Comparison of ENCODE assay signal across 1 cellular context in the genomic region with DNA sequence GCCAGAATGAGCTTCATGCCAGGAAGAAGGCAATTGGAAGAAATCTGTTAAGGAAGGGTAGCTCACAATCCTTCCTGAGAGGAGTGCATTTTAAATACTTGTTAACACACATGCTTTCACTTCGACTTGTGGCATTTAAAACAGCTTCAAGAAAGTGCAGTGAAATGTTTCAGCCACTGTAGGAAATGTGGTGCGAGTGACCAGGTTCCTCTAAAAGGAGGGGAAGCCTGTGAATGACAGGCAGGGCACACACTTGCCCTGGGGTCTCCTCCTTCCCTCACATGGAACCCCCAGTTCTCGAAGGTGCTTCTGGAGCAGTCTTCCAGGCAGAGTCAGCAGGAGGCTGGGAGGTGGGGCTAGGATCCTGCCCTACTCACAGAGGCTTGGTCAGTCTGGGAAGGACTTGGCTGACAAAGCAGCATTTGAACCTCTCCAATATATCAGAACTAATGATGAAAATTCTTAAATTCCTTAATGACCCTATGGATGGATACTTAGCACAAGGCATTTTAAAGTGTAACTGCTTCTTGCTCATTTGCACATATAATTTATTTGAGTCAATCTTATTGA.
TF ChIP-seq lines count a peak whose summit lies in the region.

No MANE protein-coding gene starts in this region.

TF ChIP-seq in H1, 55 proteins besides CTCF, POLR2A, EP300 and RAD21:
- TF ChIP-seq CEBPB (IDR thresholded peaks at IDR 0.05; ENCODE audit: low read depth, low read length) (no peak), SUZ12 (IDR thresholded peaks at IDR 0.05; ENCODE audit: low read length) (no peak), BACH1 (IDR thresholded peaks at IDR 0.05; ENCODE audit: low read length) (no peak), TAF7 (optimal IDR thresholded peaks at IDR 0.05; ENCODE audit: borderline replicate concordance, low read depth, low read length) (no peak)
TF ChIP-seq in H1: peak in this region for 0.
